ENCODE assay signal across 24 cellular contexts in the genomic region with DNA sequence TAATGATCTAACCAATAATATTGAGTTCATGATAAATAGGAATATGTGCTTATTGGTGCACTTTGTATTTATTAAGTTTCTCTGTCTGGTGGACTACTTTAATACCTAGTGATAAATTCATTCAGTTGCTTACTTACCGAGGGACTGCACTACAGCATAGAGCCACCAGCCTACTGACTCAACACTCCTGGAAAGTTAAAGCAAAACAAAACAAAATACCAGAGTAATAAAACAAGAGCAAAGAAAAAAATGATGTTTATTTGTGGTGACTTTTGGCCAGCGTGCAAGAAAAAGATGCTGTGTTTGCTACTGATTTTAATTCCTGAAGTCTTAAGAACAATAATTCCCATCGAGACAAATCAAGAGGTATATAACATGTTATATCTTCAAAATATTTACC.
"Had no signal": no experiment of that assay in that cellular context is flagged by ENCODE, and none has a peak within 500 bp of the region (broad histone marks: within the 10 kb centered on the region; RNA-seq: fewer than 3 reads in every experiment).

No MANE protein-coding gene starts in this region.

- H3K9me3 ChIP-seq: adrenal gland, ascending aorta, esophagus squamous epithelium, gastrocnemius medialis, left ventricle myocardium inferior, spleen, testis, transverse colon had no signal

- H3K4me1 ChIP-seq: adrenal gland, ascending aorta, esophagus squamous epithelium, gastrocnemius medialis, left ventricle myocardium inferior, spleen, testis, transverse colon had no signal

- H3K27me3 ChIP-seq: adrenal gland, ascending aorta, esophagus squamous epithelium, gastrocnemius medialis, spleen, testis, transverse colon had no signal

- DNase-seq: activated CD4-positive, alpha-beta T cell treated with anti-CD3 and anti-CD28 coated beads for 48 hours; activated CD8-positive, alpha-beta T cell treated with anti-CD3 and anti-CD28 coated beads for 36 hours; activated naive CD4-positive, alpha-beta T cell; activated T-cell treated with anti-CD3 and anti-CD28 coated beads, Interleukin-2, amount 50 U/mL, for 48 hours; adrenal gland; effector CD8-positive, alpha-beta T cell; esophagus squamous epithelium; gastrocnemius medialis; glutamatergic neuron; islet precursor cell; left ventricle myocardium inferior; mucosa of descending colon; right cardiac atrium; spleen; stimulated activated CD4-positive, alpha-beta T cell treated with anti-CD3 and anti-CD28 coated beads, Interleukin-2, amount 100 ng/mL, for 48 hours; stimulated activated naive CD8-positive, alpha-beta T cell treated with anti-CD3 and anti-CD28 coated beads, Interleukin-15, Interleukin-2, amounts not matched to agents 100 U/mL and 50 U/mL, for 24 hours; SW 1271; T-helper 9 cell; testis; transverse colon; WERI-Rb-1 had no signal

- H3K4me3 ChIP-seq: adrenal gland, ascending aorta, esophagus squamous epithelium, gastrocnemius medialis, left ventricle myocardium inferior, lung, mucosa of descending colon, spleen, testis, transverse colon had no signal

- H3K36me3 ChIP-seq: adrenal gland, ascending aorta, esophagus squamous epithelium, gastrocnemius medialis, left ventricle myocardium inferior, spleen, transverse colon, WERI-Rb-1 had no signal

- H3K27ac ChIP-seq: adrenal gland, ascending aorta, epithelial cell of prostate, esophagus squamous epithelium, gastrocnemius medialis, left ventricle myocardium inferior, spleen, testis, transverse colon, WERI-Rb-1 had no signal
